Comparison of ENCODE assay signal across 9 cellular contexts in the genomic region with DNA sequence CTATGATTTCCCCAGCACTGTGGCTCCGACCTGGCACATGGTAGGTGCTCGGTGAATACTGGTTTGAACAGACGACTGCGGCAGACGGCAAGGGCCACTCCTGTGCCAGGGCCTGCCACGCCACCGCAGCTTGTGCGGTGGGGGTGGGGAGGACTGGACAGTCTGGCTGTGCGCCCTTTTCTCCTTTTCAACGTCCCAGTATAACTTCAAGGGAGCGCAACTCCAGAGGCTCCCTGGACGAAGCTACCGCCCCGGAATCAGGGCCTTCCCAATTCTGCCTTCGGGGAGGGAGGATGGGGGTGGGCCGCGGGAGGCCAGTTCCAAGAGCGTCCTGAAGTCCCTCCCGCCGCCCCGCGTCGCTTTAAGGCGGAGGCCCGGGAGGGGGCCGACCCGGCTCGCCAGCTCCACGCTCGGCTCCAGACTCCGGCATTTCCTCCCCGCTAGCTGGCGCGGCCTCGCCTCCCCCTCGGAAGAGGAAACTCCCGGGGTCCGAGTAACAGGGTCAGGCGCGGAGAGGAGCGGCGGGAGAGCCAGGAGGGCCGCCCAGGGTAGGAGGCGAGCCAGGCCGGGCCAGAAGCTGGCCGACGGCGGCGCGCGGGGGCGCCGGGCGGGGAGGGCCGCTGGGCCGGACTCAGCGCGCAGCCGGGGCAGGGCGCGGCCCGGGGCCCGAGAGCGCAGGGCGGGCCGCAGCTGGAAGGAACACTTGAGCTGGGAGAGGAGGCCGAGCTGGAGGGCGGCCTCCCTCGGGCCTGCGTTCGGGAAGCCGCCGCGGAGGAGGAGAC. TPM values are rescaled to one million over a fixed set of nuclear protein-coding genes. Genes with fewer than 3 reads are reported as not detected.
DNase-seq lines count a peak whose midpoint lies in the region; ATAC-seq, FAIRE-seq and TF ChIP-seq lines count a peak whose summit lies in the region.
"Had no signal": no experiment of that assay in that cellular context is flagged by ENCODE, and none has a peak within 500 bp of the region (broad histone marks: within the 10 kb centered on the region; RNA-seq: fewer than 3 reads in every experiment).

A gene (plus strand): TSS at position 388 of the 782 bp plus-strand sequence. CDS start 498 bp downstream, outside the sequence.

- H3K36me3 ChIP-seq in endothelial cell of umbilical vein (ENCODE audit: control insufficient read depth in 2 of 2, extremely low read depth in 1 of 2, insufficient read depth in 2 of 2, low read length in 2 of 2) (peaks cover 4 to 8% of the 10 kb centered on the region in 2 experiments), thoracic aorta (peaks cover 8% of the 10 kb centered on the region)

- peak within 1 kb of the TSS; percentile 72 for H3K4me2 ChIP-seq in endothelial cell of umbilical vein (ENCODE audit: insufficient read depth, low read length)

- intact Hi-C loops in endothelial cell of umbilical vein (cut with micrococcal nuclease) = loop anchor here (1.0 to 10.0 kb wide), 6 partner anchors 21 to 309 kb away; a partner anchor contains a TSS

- H3K4me1 ChIP-seq in endothelial cell of umbilical vein (ENCODE audit: control insufficient read depth, extremely low read depth, insufficient read depth, low read length) (peaks cover 38% of the 10 kb centered on the region), thoracic aorta (ENCODE audit: control insufficient read depth in 1 of 2, low read depth in 2 of 2) (peaks cover 28 to 46% of the 10 kb centered on the region in 2 donors)

- FAIRE-seq in endothelial cell of umbilical vein (lab: Jason Lieb, UNC) = peak; percentile 95

- H3K9ac ChIP-seq in endothelial cell of umbilical vein (replicated peaks; ENCODE audit: extremely low read depth, insufficient read depth, low read length) = peak within 1 kb of the TSS; percentile 88

- POLR2A ChIA-PET in endothelial cell of umbilical vein (lab: Charles Lee) = interaction anchor here (0.6 to 2.1 kb wide), 4 partner anchors 19 to 27 kb away, joined by 3 to 15 read pairs (median 4); no protein-coding TSS in a partner anchor

- no peaks in the 10 kb centered on the region for H3K9me1 ChIP-seq in endothelial cell of umbilical vein (replicated peaks; ENCODE audit: control insufficient read depth, extremely low read depth, insufficient read depth, low read length)

- CTCF ChIA-PET in endothelial cell of umbilical vein (lab: Charles Lee) = interaction anchor here (0.6 to 3.5 kb wide), 10 partner anchors 10 to 312 kb away, joined by 3 to 37 read pairs (median 6); a partner anchor contains a TSS

- H4K20me1 ChIP-seq in endothelial cell of umbilical vein (replicated peaks; ENCODE audit: control insufficient read depth, extremely low read depth, insufficient read depth, low read length) = no peaks in the 10 kb centered on the region

- BruUV-seq in endothelial cell of umbilical vein (replicated peaks; lab: Mats Ljungman, UMichigan) = TSS peak; percentile 56

- peak within 1 kb of the TSS; percentile 26 to 66 (median 44) for H3K4me3 ChIP-seq in endothelial cell of umbilical vein (replicated peaks in 1 of 3; ENCODE audit: insufficient read depth in 1 of 3, low read depth in 1 of 3, low read length in 3 of 3)
- H3K4me3 ChIP-seq in thoracic aorta = peak within 1 kb of the TSS; percentile 80

- dilution Hi-C loops in endothelial cell of umbilical vein (cut with MboI; ENCODE audit: extremely low pct_ligation_motif_present, low sequenced_read_pairs) = loop anchor here (25.0 kb wide), 1 partner anchor 326 kb away; a partner anchor contains a TSS

- ATAC-seq in HG03175 (IDR thresholded peaks at IDR 0.05; ENCODE audit: unreplicated experiment) = peak; percentile 35
- ATAC-seq in thoracic aorta (ENCODE audit: insufficient number of reproducible peaks, low FRiP score, low read depth) = peak; percentile 81

- no peaks in the 10 kb centered on the region for H3K9me3 ChIP-seq in endothelial cell of umbilical vein (replicated peaks; ENCODE audit: control insufficient read depth, insufficient read depth, low read length)
- no peaks in the 10 kb centered on the region for H3K9me3 ChIP-seq in thoracic aorta

- no peaks in the 10 kb centered on the region for H3K27me3 ChIP-seq in endothelial cell of umbilical vein (ENCODE audit: control insufficient read depth in 2 of 2, insufficient read depth in 2 of 2, low read length in 2 of 2)
- no peaks in the 10 kb centered on the region for H3K27me3 ChIP-seq in thoracic aorta (replicated peaks; ENCODE audit: insufficient read depth)

- no peak for TF ChIP-seq CTCF in endothelial cell of umbilical vein (IDR thresholded peaks at IDR 0.05; ENCODE audit: extremely low read depth in 1 of 2, insufficient read depth in 1 of 2, low read depth in 1 of 2, low read length in 2 of 2)
- no peak for TF ChIP-seq CTCF in thoracic aorta (IDR thresholded peaks at IDR 0.05)

- DNase-seq in NCI-H1436 (lab: John Stamatoyannopoulos, UW) (peak; percentile 20), NCI-H1436 treated with DMSO at 0.1 percent for 48 hours (lab: John Stamatoyannopoulos, UW) (no peak), T1000 (lab: John Stamatoyannopoulos, UW) (peak; percentile 67), endothelial cell of umbilical vein (ENCODE audit: low read depth, low spot score) (peak; percentile 83), medulla oblongata (ENCODE audit: extremely low spot score) (peak; percentile 52), thoracic aorta (ENCODE audit: low spot score) (peak; percentile 69), activated gamma-delta T cell (lab: John Stamatoyannopoulos, UW) (no peak)
- DNase-seq: DND-41 had no signal

- peak within 1 kb of the TSS; percentile 89 for H3K27ac ChIP-seq in endothelial cell of umbilical vein (ENCODE audit: insufficient read depth, low read depth, low read length)
- H3K27ac ChIP-seq in thoracic aorta = peak within 1 kb of the TSS; percentile 87 to 98

- peak; percentile 76 for TF ChIP-seq POLR2A in endothelial cell of umbilical vein (IDR thresholded peaks at IDR 0.05; ENCODE audit: low read depth, low read length)

- H2AFZ ChIP-seq in endothelial cell of umbilical vein (ENCODE audit: low read depth, low read length) = peak within 1 kb of the TSS; percentile 64

- peaks cover 41% of the 10 kb centered on the region for H3K79me2 ChIP-seq in endothelial cell of umbilical vein (ENCODE audit: control insufficient read depth, insufficient read depth, low read length)

TF ChIP-seq in endothelial cell of umbilical vein, 7 proteins besides CTCF, POLR2A, EP300 and RAD21:
- TF ChIP-seq MYC (IDR thresholded peaks at IDR 0.05; ENCODE audit: low read depth, low read length) (peak; percentile 64), EZH2 (IDR thresholded peaks at IDR 0.05; ENCODE audit: borderline replicate concordance, low read depth, low read length, severe bottlenecking) (no peak), FOS (IDR thresholded peaks at IDR 0.05; ENCODE audit: borderline replicate concordance, insufficient read depth, low read length) (no peak), POLR2AphosphoS5 (IDR thresholded peaks at IDR 0.05; ENCODE audit: insufficient read depth, low read depth, low read length) (peak; percentile 59), GATA2 (IDR thresholded peaks at IDR 0.05; ENCODE audit: insufficient read depth, insufficient read length, low read depth, low read length) (no peak), JUN (IDR thresholded peaks at IDR 0.05; ENCODE audit: borderline replicate concordance, insufficient read depth, insufficient read length, low read depth) (no peak)
- TF ChIP-seq, protein P1, sequence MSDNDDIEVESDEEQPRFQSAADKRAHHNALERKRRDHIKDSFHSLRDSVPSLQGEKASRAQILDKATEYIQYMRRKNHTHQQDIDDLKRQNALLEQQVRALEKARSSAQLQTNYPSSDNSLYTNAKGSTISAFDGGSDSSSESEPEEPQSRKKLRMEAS (IDR thresholded peaks at IDR 0.05; ENCODE audit: insufficient read depth, insufficient read length) = no peak

RNA-seq across cellular contexts. Expression of the gene that starts here (rescaled TPM):
- total RNA-seq in endothelial cell of umbilical vein (40.8 and 43.2 TPM in 2 replicates), thoracic aorta (100 to 1,000 TPM; 113 to 118 TPM)
- 10.9 and 12.0 TPM in 2 replicates for polyA plus RNA-seq in endothelial cell of umbilical vein
- 7.2 and 8.5 TPM in 2 replicates for polyA plus RNA-seq in endothelial cell of umbilical vein (2011; cell fraction: cytosol; rRNA removed)
- polyA plus RNA-seq in endothelial cell of umbilical vein (2011; cell fraction: nucleus; rRNA removed) = 9.0 and 10.3 TPM in 2 replicates
- polyA plus RNA-seq in endothelial cell of umbilical vein (2012) = 11.4 and 11.9 TPM in 2 replicates
- 18.0 and 20.2 TPM in 2 replicates for polyA minus RNA-seq in endothelial cell of umbilical vein
- 34.2 TPM for polyA minus RNA-seq in endothelial cell of umbilical vein (2011; cell fraction: cytosol; rRNA and poly(A)+ RNA removed)
- 15.6 and 27.4 TPM in 2 replicates for polyA minus RNA-seq in endothelial cell of umbilical vein (2011; cell fraction: nucleus; rRNA and poly(A)+ RNA removed)

Comparison
In these comparisons a context has a peak if more than half of its experiments do, and no peak if none do; other contexts are left out.
1. DNase-seq: peak in NCI-H1436 (single experiment), T1000 (single experiment), endothelial cell of umbilical vein (single experiment), medulla oblongata (single experiment) and thoracic aorta (single experiment); none in NCI-H1436 treated with DMSO at 0.1 percent for 48 hours (single experiment) and activated gamma-delta T cell (single experiment).